ENCODE assay signal across 8 cellular contexts in the genomic region with DNA sequence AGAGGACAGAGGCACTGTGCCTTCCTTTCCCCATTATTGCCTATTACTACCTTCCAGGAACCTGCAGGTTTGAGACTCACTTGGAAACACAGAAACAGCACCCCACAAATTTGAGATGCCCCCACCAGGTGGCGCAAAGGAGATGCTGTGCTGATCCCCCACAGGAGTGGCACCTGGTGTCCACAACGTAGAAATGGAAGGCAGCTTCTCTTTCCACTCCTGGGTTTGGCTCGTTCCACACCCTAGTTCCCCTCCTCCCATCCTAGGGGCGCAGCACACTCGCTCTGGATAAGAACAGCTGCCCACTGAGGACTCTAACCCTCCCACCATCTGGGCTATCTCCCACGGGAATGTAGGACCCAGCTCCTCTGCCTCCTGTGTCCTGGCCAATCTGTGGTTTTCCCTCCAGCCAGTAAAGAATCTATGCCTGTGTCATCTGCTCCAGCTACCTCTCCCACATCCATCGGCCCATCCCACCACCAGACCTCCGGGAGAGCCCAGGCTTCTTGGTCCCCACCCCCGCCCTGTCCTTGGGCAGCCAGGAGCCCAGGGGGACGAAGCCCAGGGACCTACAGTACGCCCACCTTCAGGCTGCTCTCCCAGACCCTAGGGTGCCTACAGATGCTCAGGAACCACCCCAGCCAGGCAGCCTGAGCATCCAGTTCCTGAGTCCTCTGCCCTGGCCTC. TPM values are rescaled to one million over a fixed set of nuclear protein-coding genes. Genes with fewer than 3 reads are reported as not detected.
DNase-seq lines count a peak whose midpoint lies in the region; ATAC-seq lines count a peak whose summit lies in the region.

No MANE protein-coding gene starts in this region.

- H3K4me3 ChIP-seq in esophagus (ENCODE audit: low read depth in 1 of 2, low read length in 2 of 2) = peak overlapping the region; percentile 12 to 31
- peak overlapping the region; percentile 92 to 99 for H3K4me3 ChIP-seq in muscle layer of duodenum (ENCODE audit: low read depth in 1 of 2, low read length in 2 of 2)

- ATAC-seq in GM18520 (IDR thresholded peaks at IDR 0.05; ENCODE audit: unreplicated experiment) = no peak

- H3K9me3 ChIP-seq in esophagus (ENCODE audit: control insufficient read depth in 2 of 2, insufficient read depth in 1 of 2, low read depth in 1 of 2, low read length in 1 of 2) (no peaks in the 10 kb centered on the region), muscle layer of duodenum (ENCODE audit: control insufficient read depth in 1 of 2, low read length in 2 of 2) (no peaks in the 10 kb centered on the region)

- H3K36me3 ChIP-seq in esophagus (ENCODE audit: control insufficient read depth in 2 of 2, insufficient read depth in 2 of 2, low read length in 1 of 2) = peaks cover 0 to 2% of the 10 kb centered on the region in 2 donors
- peaks cover 9 to 25% of the 10 kb centered on the region in 2 donors for H3K36me3 ChIP-seq in muscle layer of duodenum (ENCODE audit: control insufficient read depth in 1 of 2, insufficient read depth in 2 of 2, low read length in 2 of 2)

- WGBS in esophagus, 2 donors = 17 to 26% methylated on average over 11 of the region's 11 CpGs

- DNase-seq in DMS 273 (lab: John Stamatoyannopoulos, UW; ENCODE audit: unreplicated experiment) (peak; percentile 96), KG1 (lab: John Stamatoyannopoulos, UW) (peak; percentile 67), OCI-M1 (lab: John Stamatoyannopoulos, UW) (peak; percentile 93), activated T-cell treated with anti-CD3 and anti-CD28 coated beads for 4 hours (peak; percentile 89)
- DNase-seq in stimulated activated CD8-positive, alpha-beta memory T cell treated with anti-CD3 and anti-CD28 coated beads, Interleukin-7, amount 100 ng/mL, for 1 hour (ENCODE audit: low read depth in 2 of 2) = peak; percentile 85 to 92

- peak overlapping the region; percentile 94 to 95 for H3K27ac ChIP-seq in esophagus (ENCODE audit: low read depth in 2 of 2, low read length in 1 of 2)
- peak overlapping the region; percentile 97 for H3K27ac ChIP-seq in muscle layer of duodenum (ENCODE audit: low read length)

- H3K27me3 ChIP-seq in esophagus (ENCODE audit: control insufficient read depth in 1 of 2, insufficient read depth in 2 of 2, low read length in 2 of 2) = no peaks in the 10 kb centered on the region
- no peaks in the 10 kb centered on the region for H3K27me3 ChIP-seq in muscle layer of duodenum (ENCODE audit: low read depth, low read length)

- H3K4me1 ChIP-seq in esophagus (ENCODE audit: control insufficient read depth in 2 of 2, insufficient read depth in 2 of 2, low read length in 1 of 2) = no peaks in the 10 kb centered on the region
- peaks cover 14 to 37% of the 10 kb centered on the region in 2 donors for H3K4me1 ChIP-seq in muscle layer of duodenum (ENCODE audit: control insufficient read depth in 1 of 2, insufficient read depth in 2 of 2, low read length in 2 of 2)

RNA-seq across cellular contexts. Expression of a gene that starts 0.7 kb away (rescaled TPM):
- polyA plus RNA-seq in esophagus = 10 to 100 TPM; 12.9 to 41.5 TPM

RNA-seq across cellular contexts. Expression of a gene that starts 1.5 kb away (rescaled TPM):
- 10 to 100 TPM; 43.6 to 51.4 TPM for polyA plus RNA-seq in esophagus

RNA-seq across cellular contexts. Expression of a gene that starts 33.4 kb away (rescaled TPM):
- under 1 TPM; 0.19 to 0.47 TPM for polyA plus RNA-seq in esophagus

RNA-seq across cellular contexts. Expression of a gene that starts 33.9 kb away (rescaled TPM):
- 100 to 1,000 TPM; 161 to 260 TPM for polyA plus RNA-seq in esophagus

RNA-seq across cellular contexts. Expression of a gene that starts 48.2 kb away (rescaled TPM):
- polyA plus RNA-seq in esophagus = 10 to 100 TPM; 12.7 to 13.6 TPM
